ENCODE assay signal across 19 cellular contexts in the genomic region with DNA sequence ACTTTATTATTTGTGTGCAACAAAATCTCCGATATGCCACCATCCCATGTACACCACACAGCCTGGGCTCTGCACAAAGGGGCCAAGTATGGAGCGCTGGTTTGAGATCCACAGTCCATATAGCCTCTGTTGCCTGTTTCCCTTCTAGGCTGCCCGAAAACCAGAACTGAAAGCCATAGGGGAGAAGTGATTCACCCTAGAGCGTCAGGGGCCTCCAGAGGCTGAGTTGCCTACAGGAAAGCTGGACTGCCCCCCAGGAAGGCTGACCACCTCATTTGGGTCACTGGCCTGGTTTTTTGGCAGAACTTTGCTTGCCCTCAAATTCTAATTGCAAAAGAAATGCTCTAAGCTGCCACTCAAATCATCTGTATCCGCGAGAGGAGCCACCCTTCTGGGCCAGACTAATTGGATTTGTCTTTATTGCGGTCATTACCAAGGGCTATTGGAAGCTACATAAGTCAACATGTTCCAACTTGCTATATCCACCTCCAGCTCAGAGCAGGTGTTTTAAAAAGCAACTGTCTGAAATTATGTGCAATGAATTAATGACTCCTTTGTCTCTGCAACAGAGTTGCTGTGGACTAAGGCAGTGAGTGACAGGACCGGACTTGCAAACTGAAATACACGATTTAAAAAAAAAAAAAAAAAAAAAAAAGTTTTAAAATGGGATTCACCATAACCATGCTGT. TPM values are rescaled to one million over a fixed set of nuclear protein-coding genes. Genes with fewer than 3 reads are reported as not detected.
DNase-seq lines count a peak whose midpoint lies in the region; ATAC-seq and TF ChIP-seq lines count a peak whose summit lies in the region.
"Had no signal": no experiment of that assay in that cellular context is flagged by ENCODE, and none has a peak within 500 bp of the region (broad histone marks: within the 10 kb centered on the region; RNA-seq: fewer than 3 reads in every experiment).

No MANE protein-coding gene starts in this region.

- ATAC-seq in GM21515 (IDR thresholded peaks at IDR 0.05; ENCODE audit: unreplicated experiment), result no peak
- ATAC-seq: activated CD4-positive, alpha-beta T cell treated with anti-CD3 and anti-CD28 coated beads for 36 hours; sciatic nerve had no signal

- H3K27me3 ChIP-seq in esophagus muscularis mucosa (no peaks in the 10 kb centered on the region), colonic mucosa (no peaks in the 10 kb centered on the region)

- H3K4me3 ChIP-seq in esophagus muscularis mucosa, result no peak overlapping the region
- no peak overlapping the region for H3K4me3 ChIP-seq in colonic mucosa
- H3K4me3 ChIP-seq: cardiac muscle cell, tibial artery had no signal

- H3K27ac ChIP-seq in esophagus muscularis mucosa (replicated peaks in 1 of 4), result no peak overlapping the region
- no peak overlapping the region for H3K27ac ChIP-seq in colonic mucosa
- H3K27ac ChIP-seq: cardiac muscle cell, tibial artery had no signal

- TF ChIP-seq POLR2A in esophagus muscularis mucosa (IDR thresholded peaks at IDR 0.05; ENCODE audit: low read depth), result no peak

- H3K9me3 ChIP-seq in esophagus muscularis mucosa (no peaks in the 10 kb centered on the region), colonic mucosa (no peaks in the 10 kb centered on the region)
- H3K9me3 ChIP-seq: Caco-2, tibial artery had no signal

- no peak overlapping the region for H3K9ac ChIP-seq in colonic mucosa (ENCODE audit: low read depth in 2 of 2, low read length in 2 of 2)

- H3K36me3 ChIP-seq in esophagus muscularis mucosa (no peaks in the 10 kb centered on the region), colonic mucosa (no peaks in the 10 kb centered on the region)
- H3K36me3 ChIP-seq: cardiac muscle cell, tibial artery had no signal

- no peak for TF ChIP-seq EP300 in esophagus muscularis mucosa (IDR thresholded peaks at IDR 0.05)

- no peaks in the 10 kb centered on the region for H3K4me1 ChIP-seq in esophagus muscularis mucosa
- no peaks in the 10 kb centered on the region for H3K4me1 ChIP-seq in colonic mucosa
- H3K4me1 ChIP-seq: Caco-2, tibial artery had no signal

- WGBS in esophagus muscularis mucosa, result 80% methylated on average over 9 of the region's 9 CpGs

- intact Hi-C loops in esophagus muscularis mucosa (cut with DNase I), result no loop called here
- intact Hi-C loops in colonic mucosa (cut with DNase I), result no loop called here

- no peak for TF ChIP-seq CTCF in esophagus muscularis mucosa (IDR thresholded peaks at IDR 0.05)
- TF ChIP-seq CTCF in colonic mucosa (IDR thresholded peaks at IDR 0.05), result no peak

- DNase-seq in DMS153 (lab: John Stamatoyannopoulos, UW) (peak; percentile 30), NCI-H146 (lab: John Stamatoyannopoulos, UW) (peak; percentile 98), NOMO-1 treated with DMSO at 0.1 percent for 48 hours (lab: John Stamatoyannopoulos, UW; ENCODE audit: unreplicated experiment) (peak; percentile 19), esophagus muscularis mucosa (ENCODE audit: extremely low spot score) (peak; percentile 81), colonic mucosa (no peak), HCEC 1CT (no peak), AG20443 (ENCODE audit: low spot score) (no peak)
- DNase-seq: activated CD4-positive, alpha-beta T cell treated with anti-CD3 and anti-CD28 coated beads for 36 hours; Caco-2; effector CD8-positive, alpha-beta T cell; foreskin fibroblast; mesenchymal stem cell; NCI-H2107; RPMI8226; stimulated activated CD4-positive, alpha-beta T cell treated with anti-CD3 and anti-CD28 coated beads, Interleukin-4, amount 100 ng/mL, for 1 hour; tibial artery had no signal

RNA-seq across cellular contexts. Expression of a gene that starts 28.3 kb away (rescaled TPM):
- 10 to 100 TPM; 17.0 to 28.8 (median 21.8) TPM for total RNA-seq in esophagus muscularis mucosa
- total RNA-seq in colonic mucosa, result 10 to 100 TPM in 1 of 2 donors, 1 to 10 TPM in 1; 8.6 to 10.2 TPM

Comparison
In these comparisons a context has a peak if more than half of its experiments do, and no peak if none do; other contexts are left out.
1. DNase-seq: peak in DMS153 (single experiment), NCI-H146 (single experiment), NOMO-1 treated with DMSO at 0.1 percent for 48 hours (single experiment) and esophagus muscularis mucosa (single experiment); none in colonic mucosa (single experiment), HCEC 1CT (single experiment) and AG20443 (single experiment).